10 cellular contexts compared by ENCODE assay signal in genomic region chr6:41881506-41881905, GRCh38.
"Had no signal": no experiment of that assay in that cellular context is flagged by ENCODE, and none has a peak within 500 bp of the region (broad histone marks: within the 10 kb centered on the region; RNA-seq: fewer than 3 reads in every experiment).

No MANE protein-coding gene starts in this region.

- DNase-seq: H9, HCEC 1CT, HFFc6, IMR-90, KG1 had no signal

- H3K27ac Mint-ChIP-seq: GM23338, H9, HFFc6 had no signal

- H3K4me3 Mint-ChIP-seq: GM23338, H9, HFFc6 had no signal

- FAIRE-seq: H1, H54, K562 had no signal

- H3K27ac ChIP-seq: HL-60 had no signal

- ATAC-seq: GM23338, K562 had no signal

- H3K4me3 ChIP-seq: GM23338, K562 had no signal

- H2AFZ ChIP-seq: GM23338 had no signal

- H3K9me3 Mint-ChIP-seq: GM23338, H9, HFFc6 had no signal

- H3K4me2 ChIP-seq: GM23338 had no signal
